7 cellular contexts compared by ENCODE assay signal in the genomic region with DNA sequence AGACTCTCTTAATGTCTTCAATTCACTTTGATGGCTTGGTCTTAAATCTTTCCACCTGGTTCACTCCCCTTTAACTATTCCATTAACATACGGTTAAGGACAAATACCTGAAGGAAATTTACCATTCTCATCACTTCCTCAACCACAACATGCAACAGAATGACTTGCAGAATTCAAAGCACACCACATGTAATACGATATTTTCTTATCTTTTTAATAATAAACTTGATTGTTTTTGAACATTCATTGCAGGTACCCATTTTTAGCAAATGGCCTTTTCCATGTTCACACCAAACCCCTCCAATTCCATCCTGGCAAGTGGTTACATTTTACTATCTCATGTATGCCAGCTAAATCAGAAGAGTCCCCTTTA. TPM values are rescaled to one million over a fixed set of nuclear protein-coding genes. Genes with fewer than 3 reads are reported as not detected.
"Had no signal": no experiment of that assay in that cellular context is flagged by ENCODE, and none has a peak within 500 bp of the region (broad histone marks: within the 10 kb centered on the region; RNA-seq: fewer than 3 reads in every experiment).

No MANE protein-coding gene starts in this region.

RNA-seq across cellular contexts. Expression of a gene that starts 35.5 kb away (rescaled TPM):
- total RNA-seq: activated CD4-positive, alpha-beta memory T cell treated with anti-CD3 and anti-CD28 coated beads, Interleukin-2, amount 10 ng/mL, durations not matched to agents 7 days and 5 days; activated CD4-positive, alpha-beta T cell treated with anti-CD3 and anti-CD28 coated beads for 36 hours; activated CD4-positive, alpha-beta T cell treated with anti-CD3 and anti-CD28 coated beads, Interleukin-2, amount 10 ng/mL, durations not matched to agents 7 days and 5 days; activated CD8-positive, alpha-beta memory T cell treated with anti-CD3 and anti-CD28 coated beads, Interleukin-2, amount 10 ng/mL, durations not matched to agents 7 days and 5 days; activated CD8-positive, alpha-beta T cell treated with anti-CD3 and anti-CD28 coated beads, Interleukin-2, amount 10 ng/mL, durations not matched to agents 7 days and 5 days; activated naive CD8-positive, alpha-beta T cell treated with anti-CD3 and anti-CD28 coated beads, Interleukin-2, amount 10 ng/mL, durations not matched to agents 7 days and 5 days; activated T-helper 2 cell treated with anti-CD3 and anti-CD28 coated beads, Interferon-gamma antibody, Interleukin-2, Interleukin-4, amounts not matched to agents 10 μg/mL and 5 μg/mL and 100 μg/mL, durations not matched to agents 14 hours and 24 hours and 36 hours had no signal
